ENCODE assay signal across 37 cellular contexts in the genomic region with DNA sequence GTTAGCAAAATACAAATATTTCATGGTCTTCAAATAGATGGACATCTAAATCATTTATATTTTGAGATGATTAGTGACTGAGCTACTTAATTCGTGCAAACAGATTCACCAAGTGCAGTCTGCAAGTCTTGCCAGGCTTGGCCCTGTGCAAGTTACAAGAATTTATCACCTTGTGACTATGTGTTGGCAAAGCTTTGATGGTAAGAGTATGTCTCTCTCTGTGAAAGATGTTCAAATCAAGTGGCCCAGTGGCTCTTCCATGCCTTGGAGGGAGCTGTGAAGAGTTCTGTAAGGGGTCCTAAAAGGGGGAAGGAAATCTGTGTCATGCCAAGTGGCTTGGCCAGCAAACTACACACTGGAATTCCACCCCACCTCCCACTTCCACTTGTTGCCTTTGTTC.
"Had no signal": no experiment of that assay in that cellular context is flagged by ENCODE, and none has a peak within 500 bp of the region (broad histone marks: within the 10 kb centered on the region; RNA-seq: fewer than 3 reads in every experiment).

No MANE protein-coding gene starts in this region.

- H3K4me1 ChIP-seq: ascending aorta had no signal

- H3K9me3 Mint-ChIP-seq: activated CD4-positive, alpha-beta memory T cell treated with anti-CD3 and anti-CD28 coated beads, Interleukin-2, amount 10 ng/mL, durations not matched to agents 7 days and 5 days; activated naive CD4-positive, alpha-beta T cell treated with anti-CD3 and anti-CD28 coated beads, Interleukin-2, amount 50 U/mL, for 24 hours; activated naive CD8-positive, alpha-beta T cell treated with anti-CD3 and anti-CD28 coated beads, Interleukin-2, amount 50 U/mL, for 24 hours; central memory CD8-positive, alpha-beta T cell; T-helper 2 cell treated with Interferon-gamma antibody and Interleukin-4, amounts not matched to agents 5 μg/mL and 100 μg/mL, for 36 hours had no signal

- H3K27me3 ChIP-seq: ascending aorta, cardiac muscle cell had no signal

- H3K36me3 ChIP-seq: ascending aorta, cardiac muscle cell had no signal

- DNase-seq: activated CD4-positive, alpha-beta memory T cell treated with anti-CD3 and anti-CD28 coated beads, Interleukin-2, amount 10 ng/mL, durations not matched to agents 7 days and 5 days; activated CD4-positive, alpha-beta T cell treated with anti-CD3 and anti-CD28 coated beads for 1 hour; activated CD4-positive, alpha-beta T cell treated with anti-CD3 and anti-CD28 coated beads for 36 hours; activated CD4-positive, alpha-beta T cell treated with anti-CD3 and anti-CD28 coated beads for 48 hours; activated CD4-positive, alpha-beta T cell treated with anti-CD3 and anti-CD28 coated beads, Interleukin-2, amount 10 ng/mL, durations not matched to agents 7 days and 5 days; activated CD4-positive, alpha-beta T cell treated with anti-CD3 and anti-CD28 coated beads, Interleukin-2, amount 50 U/mL, for 48 hours; activated CD4-positive, CD25-positive, alpha-beta regulatory T cell; activated CD8-positive, alpha-beta memory T cell treated with anti-CD3 and anti-CD28 coated beads for 24 hours; activated CD8-positive, alpha-beta memory T cell treated with anti-CD3 and anti-CD28 coated beads, Interleukin-2, amount 10 ng/mL, durations not matched to agents 7 days and 5 days; activated CD8-positive, alpha-beta memory T cell treated with anti-CD3 and anti-CD28 coated beads, Interleukin-2, amount 50 U/mL, for 48 hours; activated CD8-positive, alpha-beta T cell treated with anti-CD3 and anti-CD28 coated beads, Interleukin-2, amount 10 ng/mL, durations not matched to agents 7 days and 5 days; activated effector memory CD4-positive, alpha-beta T cell treated with Interleukin-2 at 50 U/mL for 16 hours; activated gamma-delta T cell; activated naive CD4-positive, alpha-beta T cell treated with anti-CD3 and anti-CD28 coated beads, Interleukin-2, amount 10 ng/mL, durations not matched to agents 7 days and 5 days; activated naive CD4-positive, alpha-beta T cell treated with Interleukin-2 at 50 U/mL for 16 hours; activated naive CD8-positive, alpha-beta T cell treated with anti-CD3 and anti-CD28 coated beads, Interleukin-2, amount 10 ng/mL, durations not matched to agents 7 days and 5 days; activated naive CD8-positive, alpha-beta T cell treated with anti-CD3 and anti-CD28 coated beads, Interleukin-2, amount 50 U/mL, for 24 hours; activated T-cell treated with anti-CD3 and anti-CD28 coated beads, Interleukin-2, amount 50 U/mL, for 24 hours; activated T-cell treated with anti-CD3 and anti-CD28 coated beads, Interleukin-2, amount 50 U/mL, for 48 hours; amygdala; anterior cingulate cortex; caudate nucleus; cerebellar nuclear complex; T-helper 1 cell; T-helper 2 cell; T-helper 9 cell had no signal

- H3K27ac ChIP-seq: ascending aorta, cardiac muscle cell, VCaP had no signal

- H3K36me3 Mint-ChIP-seq: activated CD8-positive, alpha-beta memory T cell treated with anti-CD3 and anti-CD28 coated beads, Interleukin-2, amount 10 ng/mL, durations not matched to agents 7 days and 5 days; activated naive CD4-positive, alpha-beta T cell treated with anti-CD3 and anti-CD28 coated beads, Interleukin-2, amount 10 ng/mL, durations not matched to agents 7 days and 5 days; activated naive CD4-positive, alpha-beta T cell treated with anti-CD3 and anti-CD28 coated beads, Interleukin-2, amount 50 U/mL, for 24 hours; activated naive CD8-positive, alpha-beta T cell; activated naive CD8-positive, alpha-beta T cell treated with anti-CD3 and anti-CD28 coated beads, Interleukin-2, amount 10 ng/mL, durations not matched to agents 7 days and 5 days; brain had no signal

- H3K4me3 ChIP-seq: ascending aorta, cardiac muscle cell had no signal

- H3K27ac Mint-ChIP-seq: activated CD4-positive, alpha-beta memory T cell treated with anti-CD3 and anti-CD28 coated beads, Interleukin-2, amount 10 ng/mL, durations not matched to agents 7 days and 5 days; activated CD4-positive, alpha-beta T cell treated with anti-CD3 and anti-CD28 coated beads for 36 hours; activated CD4-positive, alpha-beta T cell treated with anti-CD3 and anti-CD28 coated beads, Interleukin-2, amount 10 ng/mL, durations not matched to agents 7 days and 5 days; activated CD8-positive, alpha-beta memory T cell treated with anti-CD3 and anti-CD28 coated beads, Interleukin-2, amount 10 ng/mL, durations not matched to agents 7 days and 5 days; activated CD8-positive, alpha-beta T cell treated with anti-CD3 and anti-CD28 coated beads, Interleukin-2, amount 10 ng/mL, durations not matched to agents 7 days and 5 days; activated naive CD4-positive, alpha-beta T cell treated with anti-CD3 and anti-CD28 coated beads, Interleukin-2, amount 10 ng/mL, durations not matched to agents 7 days and 5 days; activated naive CD4-positive, alpha-beta T cell treated with anti-CD3 and anti-CD28 coated beads, Interleukin-2, amount 50 U/mL, for 24 hours; activated naive CD8-positive, alpha-beta T cell; activated naive CD8-positive, alpha-beta T cell treated with anti-CD3 and anti-CD28 coated beads, Interleukin-2, amount 10 ng/mL, durations not matched to agents 7 days and 5 days; activated naive CD8-positive, alpha-beta T cell treated with anti-CD3 and anti-CD28 coated beads, Interleukin-2, amount 50 U/mL, for 24 hours; activated T-cell treated with anti-CD3 and anti-CD28 coated beads, Interleukin-2, amount 50 U/mL, for 24 hours; activated T-helper 2 cell treated with anti-CD3 and anti-CD28 coated beads, Interferon-gamma antibody, Interleukin-2, Interleukin-4, amounts not matched to agents 10 μg/mL and 5 μg/mL and 100 μg/mL, durations not matched to agents 14 hours and 24 hours and 36 hours; brain; T-helper 1 cell treated with Interleukin-12 subunit alpha and Interleukin-12 subunit beta and Interleukin-4 antibody, amounts not matched to agents 30 μg/mL and 1 μg/mL, for 36 hours; T-helper 2 cell treated with Interferon-gamma antibody and Interleukin-4, amounts not matched to agents 5 μg/mL and 100 μg/mL, for 36 hours had no signal

- H3K4me3 Mint-ChIP-seq: activated CD4-positive, alpha-beta memory T cell treated with anti-CD3 and anti-CD28 coated beads, Interleukin-2, amount 10 ng/mL, durations not matched to agents 7 days and 5 days; activated CD4-positive, alpha-beta T cell treated with anti-CD3 and anti-CD28 coated beads for 36 hours; activated CD4-positive, alpha-beta T cell treated with anti-CD3 and anti-CD28 coated beads, Interleukin-2, amount 10 ng/mL, durations not matched to agents 7 days and 5 days; activated CD8-positive, alpha-beta memory T cell treated with anti-CD3 and anti-CD28 coated beads, Interleukin-2, amount 10 ng/mL, durations not matched to agents 7 days and 5 days; activated CD8-positive, alpha-beta T cell treated with anti-CD3 and anti-CD28 coated beads, Interleukin-2, amount 10 ng/mL, durations not matched to agents 7 days and 5 days; activated naive CD4-positive, alpha-beta T cell treated with anti-CD3 and anti-CD28 coated beads, Interleukin-2, amount 10 ng/mL, durations not matched to agents 7 days and 5 days; activated naive CD4-positive, alpha-beta T cell treated with anti-CD3 and anti-CD28 coated beads, Interleukin-2, amount 50 U/mL, for 24 hours; activated naive CD8-positive, alpha-beta T cell; activated naive CD8-positive, alpha-beta T cell treated with anti-CD3 and anti-CD28 coated beads, Interleukin-2, amount 10 ng/mL, durations not matched to agents 7 days and 5 days; activated naive CD8-positive, alpha-beta T cell treated with anti-CD3 and anti-CD28 coated beads, Interleukin-2, amount 50 U/mL, for 24 hours; activated T-cell treated with anti-CD3 and anti-CD28 coated beads, Interleukin-2, amount 50 U/mL, for 24 hours; brain; central memory CD8-positive, alpha-beta T cell; T-helper 1 cell treated with Interleukin-12 subunit alpha and Interleukin-12 subunit beta and Interleukin-4 antibody, amounts not matched to agents 30 μg/mL and 1 μg/mL, for 36 hours; T-helper 2 cell treated with Interferon-gamma antibody and Interleukin-4, amounts not matched to agents 5 μg/mL and 100 μg/mL, for 36 hours had no signal

- ATAC-seq: activated CD4-positive, alpha-beta T cell treated with anti-CD3 and anti-CD28 coated beads for 36 hours; activated CD4-positive, CD25-positive, alpha-beta regulatory T cell treated with anti-CD3 and anti-CD28 coated beads, Interleukin-2, amount 50 U/mL, for 24 hours; activated CD8-positive, alpha-beta memory T cell treated with anti-CD3 and anti-CD28 coated beads, Interleukin-2, amount 10 ng/mL, durations not matched to agents 7 days and 5 days; activated CD8-positive, alpha-beta T cell treated with anti-CD3 and anti-CD28 coated beads, Interleukin-2, amount 10 ng/mL, durations not matched to agents 7 days and 5 days; activated naive CD8-positive, alpha-beta T cell treated with anti-CD3 and anti-CD28 coated beads, Interleukin-2, amount 50 U/mL, for 24 hours had no signal

- H3K4me1 Mint-ChIP-seq: activated CD4-positive, alpha-beta memory T cell treated with anti-CD3 and anti-CD28 coated beads, Interleukin-2, amount 10 ng/mL, durations not matched to agents 7 days and 5 days; activated CD4-positive, alpha-beta T cell treated with anti-CD3 and anti-CD28 coated beads for 36 hours; activated CD4-positive, alpha-beta T cell treated with anti-CD3 and anti-CD28 coated beads, Interleukin-2, amount 10 ng/mL, durations not matched to agents 7 days and 5 days; activated CD8-positive, alpha-beta memory T cell treated with anti-CD3 and anti-CD28 coated beads, Interleukin-2, amount 10 ng/mL, durations not matched to agents 7 days and 5 days; activated naive CD4-positive, alpha-beta T cell treated with anti-CD3 and anti-CD28 coated beads, Interleukin-2, amount 10 ng/mL, durations not matched to agents 7 days and 5 days; activated naive CD4-positive, alpha-beta T cell treated with anti-CD3 and anti-CD28 coated beads, Interleukin-2, amount 50 U/mL, for 24 hours; activated naive CD8-positive, alpha-beta T cell treated with anti-CD3 and anti-CD28 coated beads, Interleukin-2, amount 10 ng/mL, durations not matched to agents 7 days and 5 days; activated naive CD8-positive, alpha-beta T cell treated with anti-CD3 and anti-CD28 coated beads, Interleukin-2, amount 50 U/mL, for 24 hours; brain; central memory CD8-positive, alpha-beta T cell had no signal

- H3K27me3 Mint-ChIP-seq: activated CD4-positive, alpha-beta memory T cell treated with anti-CD3 and anti-CD28 coated beads, Interleukin-2, amount 10 ng/mL, durations not matched to agents 7 days and 5 days; activated CD4-positive, alpha-beta T cell treated with anti-CD3 and anti-CD28 coated beads for 36 hours; activated CD4-positive, alpha-beta T cell treated with anti-CD3 and anti-CD28 coated beads, Interleukin-2, amount 10 ng/mL, durations not matched to agents 7 days and 5 days; activated CD8-positive, alpha-beta memory T cell treated with anti-CD3 and anti-CD28 coated beads, Interleukin-2, amount 10 ng/mL, durations not matched to agents 7 days and 5 days; activated naive CD4-positive, alpha-beta T cell treated with anti-CD3 and anti-CD28 coated beads, Interleukin-2, amount 10 ng/mL, durations not matched to agents 7 days and 5 days; activated naive CD4-positive, alpha-beta T cell treated with anti-CD3 and anti-CD28 coated beads, Interleukin-2, amount 50 U/mL, for 24 hours; activated naive CD8-positive, alpha-beta T cell treated with anti-CD3 and anti-CD28 coated beads, Interleukin-2, amount 10 ng/mL, durations not matched to agents 7 days and 5 days; activated naive CD8-positive, alpha-beta T cell treated with anti-CD3 and anti-CD28 coated beads, Interleukin-2, amount 50 U/mL, for 24 hours; activated T-cell treated with anti-CD3 and anti-CD28 coated beads, Interleukin-2, amount 50 U/mL, for 24 hours had no signal
